ENCODE assay signal across 2 cellular contexts in the genomic region with DNA sequence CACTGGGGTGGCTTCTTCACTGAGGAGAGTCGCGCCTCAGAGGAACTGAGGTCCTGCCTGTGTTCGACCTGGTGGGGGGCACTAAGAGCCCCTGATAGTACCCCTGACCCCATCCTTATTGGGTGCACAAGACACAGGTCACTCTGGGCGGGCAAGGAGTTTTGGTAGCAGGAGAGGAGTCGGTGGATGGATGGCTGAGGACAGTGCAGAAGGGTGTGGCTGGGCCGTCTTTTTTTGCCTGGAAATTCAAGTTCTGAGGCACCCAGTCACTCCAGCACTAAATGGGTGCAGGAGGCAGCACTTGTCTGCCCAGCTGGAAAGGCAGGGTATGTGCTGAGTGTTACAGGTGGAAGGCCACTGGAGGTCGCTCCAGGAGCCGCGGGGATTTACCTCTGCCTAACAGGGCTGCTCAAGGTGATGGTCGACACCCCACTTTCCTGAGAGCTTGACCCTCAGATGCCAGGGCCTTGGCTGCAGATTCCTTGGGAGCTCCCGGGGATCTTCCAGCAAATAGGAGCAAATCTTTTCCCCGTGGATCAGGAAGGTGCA.
TF ChIP-seq lines count a peak whose summit lies in the region.

No MANE protein-coding gene starts in this region.

TF ChIP-seq in SK-N-SH, 30 proteins besides CTCF, POLR2A, EP300 and RAD21 (continued from another document):
- no peak for TF ChIP-seq SMC3 (IDR thresholded peaks at IDR 0.05; ENCODE audit: low read depth, low read length)
- no peak for TF ChIP-seq YY1 (IDR thresholded peaks at IDR 0.05; ENCODE audit: low read depth)
- TF ChIP-seq GATA2 (CRISPR knock-in tag; IDR thresholded peaks at IDR 0.05), result no peak
- TF ChIP-seq EZH2phosphoT487 (IDR thresholded peaks at IDR 0.05; ENCODE audit: borderline replicate concordance, low read depth), result no peak
- TF ChIP-seq MXI1 (IDR thresholded peaks at IDR 0.05; ENCODE audit: low read depth, low read length), result no peak
- TF ChIP-seq, protein P1, sequence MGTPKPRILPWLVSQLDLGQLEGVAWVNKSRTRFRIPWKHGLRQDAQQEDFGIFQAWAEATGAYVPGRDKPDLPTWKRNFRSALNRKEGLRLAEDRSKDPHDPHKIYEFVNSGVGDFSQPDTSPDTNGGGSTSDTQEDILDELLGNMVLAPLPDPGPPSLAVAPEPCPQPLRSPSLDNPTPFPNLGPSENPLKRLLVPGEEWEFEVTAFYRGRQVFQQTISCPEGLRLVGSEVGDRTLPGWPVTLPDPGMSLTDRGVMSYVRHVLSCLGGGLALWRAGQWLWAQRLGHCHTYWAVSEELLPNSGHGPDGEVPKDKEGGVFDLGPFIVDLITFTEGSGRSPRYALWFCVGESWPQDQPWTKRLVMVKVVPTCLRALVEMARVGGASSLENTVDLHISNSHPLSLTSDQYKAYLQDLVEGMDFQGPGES (IDR thresholded peaks at IDR 0.05; ENCODE audit: low read depth, low read length), result no peak
- TF ChIP-seq, protein P2, sequence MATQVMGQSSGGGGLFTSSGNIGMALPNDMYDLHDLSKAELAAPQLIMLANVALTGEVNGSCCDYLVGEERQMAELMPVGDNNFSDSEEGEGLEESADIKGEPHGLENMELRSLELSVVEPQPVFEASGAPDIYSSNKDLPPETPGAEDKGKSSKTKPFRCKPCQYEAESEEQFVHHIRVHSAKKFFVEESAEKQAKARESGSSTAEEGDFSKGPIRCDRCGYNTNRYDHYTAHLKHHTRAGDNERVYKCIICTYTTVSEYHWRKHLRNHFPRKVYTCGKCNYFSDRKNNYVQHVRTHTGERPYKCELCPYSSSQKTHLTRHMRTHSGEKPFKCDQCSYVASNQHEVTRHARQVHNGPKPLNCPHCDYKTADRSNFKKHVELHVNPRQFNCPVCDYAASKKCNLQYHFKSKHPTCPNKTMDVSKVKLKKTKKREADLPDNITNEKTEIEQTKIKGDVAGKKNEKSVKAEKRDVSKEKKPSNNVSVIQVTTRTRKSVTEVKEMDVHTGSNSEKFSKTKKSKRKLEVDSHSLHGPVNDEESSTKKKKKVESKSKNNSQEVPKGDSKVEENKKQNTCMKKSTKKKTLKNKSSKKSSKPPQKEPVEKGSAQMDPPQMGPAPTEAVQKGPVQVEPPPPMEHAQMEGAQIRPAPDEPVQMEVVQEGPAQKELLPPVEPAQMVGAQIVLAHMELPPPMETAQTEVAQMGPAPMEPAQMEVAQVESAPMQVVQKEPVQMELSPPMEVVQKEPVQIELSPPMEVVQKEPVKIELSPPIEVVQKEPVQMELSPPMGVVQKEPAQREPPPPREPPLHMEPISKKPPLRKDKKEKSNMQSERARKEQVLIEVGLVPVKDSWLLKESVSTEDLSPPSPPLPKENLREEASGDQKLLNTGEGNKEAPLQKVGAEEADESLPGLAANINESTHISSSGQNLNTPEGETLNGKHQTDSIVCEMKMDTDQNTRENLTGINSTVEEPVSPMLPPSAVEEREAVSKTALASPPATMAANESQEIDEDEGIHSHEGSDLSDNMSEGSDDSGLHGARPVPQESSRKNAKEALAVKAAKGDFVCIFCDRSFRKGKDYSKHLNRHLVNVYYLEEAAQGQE (IDR thresholded peaks at IDR 0.05; ENCODE audit: low read depth, low read length), result no peak
- no peak for TF ChIP-seq SIN3A (IDR thresholded peaks at IDR 0.05; ENCODE audit: borderline replicate concordance, low read depth, low read length)
- no peak for TF ChIP-seq RFX5 (IDR thresholded peaks at IDR 0.05; ENCODE audit: low read length)
- TF ChIP-seq FOXJ3 (CRISPR knock-in tag; IDR thresholded peaks at IDR 0.05), result no peak
- TF ChIP-seq, protein P3, sequence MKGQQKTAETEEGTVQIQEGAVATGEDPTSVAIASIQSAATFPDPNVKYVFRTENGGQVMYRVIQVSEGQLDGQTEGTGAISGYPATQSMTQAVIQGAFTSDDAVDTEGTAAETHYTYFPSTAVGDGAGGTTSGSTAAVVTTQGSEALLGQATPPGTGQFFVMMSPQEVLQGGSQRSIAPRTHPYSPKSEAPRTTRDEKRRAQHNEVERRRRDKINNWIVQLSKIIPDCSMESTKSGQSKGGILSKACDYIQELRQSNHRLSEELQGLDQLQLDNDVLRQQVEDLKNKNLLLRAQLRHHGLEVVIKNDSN (IDR thresholded peaks at IDR 0.05; ENCODE audit: borderline replicate concordance, low read depth), result no peak
- TF ChIP-seq TCF12 (IDR thresholded peaks at IDR 0.05), result no peak
TF ChIP-seq in SK-N-SH: peak in this region for 0.

TF ChIP-seq in SK-N-SH treated with all-trans-retinoic acid at 6 μM for 48 hours, 23 proteins besides CTCF, POLR2A, EP300 and RAD21 (continued from another document):
- TF ChIP-seq BACH2 (CRISPR knock-in tag; IDR thresholded peaks at IDR 0.05; ENCODE audit: borderline replicate concordance), result no peak
- TF ChIP-seq GLIS3 (CRISPR knock-in tag; IDR thresholded peaks at IDR 0.05), result no peak
